18 cellular contexts compared by ENCODE assay signal in genomic region chr10:124637746-124638145, GRCh38.
DNase-seq lines count a peak whose midpoint lies in the region; ATAC-seq and TF ChIP-seq lines count a peak whose summit lies in the region.
"Had no signal": no experiment of that assay in that cellular context is flagged by ENCODE, and none has a peak within 500 bp of the region (broad histone marks: within the 10 kb centered on the region; RNA-seq: fewer than 3 reads in every experiment).

No MANE protein-coding gene starts in this region.

- H3K36me3 Mint-ChIP-seq in CD4-positive, alpha-beta T cell (ENCODE audit: low read depth) = peaks cover 15% of the 10 kb centered on the region
- peaks cover 39% of the 10 kb centered on the region for H3K36me3 Mint-ChIP-seq in activated CD4-positive, alpha-beta memory T cell treated with anti-CD3 and anti-CD28 coated beads, Interleukin-2, amount 10 ng/mL, durations not matched to agents 7 days and 5 days (ENCODE audit: low read depth)
- H3K36me3 Mint-ChIP-seq in naive thymus-derived CD8-positive, alpha-beta T cell = no peaks in the 10 kb centered on the region

- no peak for ATAC-seq in CD4-positive, alpha-beta T cell (ENCODE audit: poor library complexity)
- ATAC-seq in naive thymus-derived CD8-positive, alpha-beta T cell = no peak
- ATAC-seq in upper lobe of right lung (no peak), GM21737 (IDR thresholded peaks at IDR 0.05; ENCODE audit: unreplicated experiment) (no peak)
- ATAC-seq: left lung, mucosa of descending colon had no signal

- peak overlapping the region; percentile 30 for H3K4me3 Mint-ChIP-seq in CD4-positive, alpha-beta T cell
- H3K4me3 Mint-ChIP-seq in activated CD4-positive, alpha-beta memory T cell treated with anti-CD3 and anti-CD28 coated beads, Interleukin-2, amount 10 ng/mL, durations not matched to agents 7 days and 5 days = no peak overlapping the region
- peak overlapping the region; percentile 28 to 81 (median 76) for H3K4me3 Mint-ChIP-seq in naive thymus-derived CD8-positive, alpha-beta T cell

- no peak for TF ChIP-seq CTCF in CD4-positive, alpha-beta T cell (IDR thresholded peaks at IDR 0.05)
- TF ChIP-seq CTCF in upper lobe of right lung (IDR thresholded peaks at IDR 0.05) = no peak

- H3K4me3 ChIP-seq in BLaER1 treated with 17β-estradiol and CSF1 and Interleukin-3, amounts not matched to agents 10 nM and 100 nM = no peak overlapping the region
- no peak overlapping the region for H3K4me3 ChIP-seq in upper lobe of right lung
- H3K4me3 ChIP-seq: ascending aorta, left lung, mucosa of descending colon, right atrium auricular region, tibial artery had no signal

- H3K27me3 Mint-ChIP-seq in CD4-positive, alpha-beta T cell = no peaks in the 10 kb centered on the region
- no peaks in the 10 kb centered on the region for H3K27me3 Mint-ChIP-seq in activated CD4-positive, alpha-beta memory T cell treated with anti-CD3 and anti-CD28 coated beads, Interleukin-2, amount 10 ng/mL, durations not matched to agents 7 days and 5 days
- H3K27me3 Mint-ChIP-seq in naive thymus-derived CD8-positive, alpha-beta T cell = no peaks in the 10 kb centered on the region

- peak overlapping the region; percentile 82 to 100 (median 95) for H3K4me2 ChIP-seq in BLaER1 treated with 17β-estradiol and CSF1 and Interleukin-3, amounts not matched to agents 10 nM and 100 nM

- peaks cover 0 to 76% (median 31%) of the 10 kb centered on the region in 11 experiments; a peak in 16 of 22 replicates for H4K20me1 ChIP-seq in BLaER1 treated with 17β-estradiol and CSF1 and Interleukin-3, amounts not matched to agents 10 nM and 100 nM

- peak overlapping the region in 1 of 11 experiments; percentile 17; a peak in 1 of 22 replicates for H3K9ac ChIP-seq in BLaER1 treated with 17β-estradiol and CSF1 and Interleukin-3, amounts not matched to agents 10 nM and 100 nM

- peaks cover 90% of the 10 kb centered on the region for H3K4me1 Mint-ChIP-seq in CD4-positive, alpha-beta T cell (ENCODE audit: low read depth)
- peaks cover 66% of the 10 kb centered on the region for H3K4me1 Mint-ChIP-seq in activated CD4-positive, alpha-beta memory T cell treated with anti-CD3 and anti-CD28 coated beads, Interleukin-2, amount 10 ng/mL, durations not matched to agents 7 days and 5 days
- H3K4me1 Mint-ChIP-seq in naive thymus-derived CD8-positive, alpha-beta T cell = peaks cover 30 to 96% (median 64%) of the 10 kb centered on the region in 4 donors

- peaks cover 8 to 15% (median 11%) of the 10 kb centered on the region in 11 experiments; a peak in 20 of 22 replicates for H3K9me3 ChIP-seq in BLaER1 treated with 17β-estradiol and CSF1 and Interleukin-3, amounts not matched to agents 10 nM and 100 nM (replicated peaks in 1 of 11)
- no peaks in the 10 kb centered on the region for H3K9me3 ChIP-seq in CD4-positive, alpha-beta T cell (ENCODE audit: control insufficient read depth, low read length)
- peaks cover 3% of the 10 kb centered on the region for H3K9me3 ChIP-seq in upper lobe of right lung
- H3K9me3 ChIP-seq: ascending aorta, mucosa of descending colon, right atrium auricular region, tibial artery had no signal

- no peaks in the 10 kb centered on the region for H3K27me3 ChIP-seq in BLaER1 treated with 17β-estradiol and CSF1 and Interleukin-3, amounts not matched to agents 10 nM and 100 nM
- no peaks in the 10 kb centered on the region for H3K27me3 ChIP-seq in CD4-positive, alpha-beta T cell (ENCODE audit: control insufficient read depth, insufficient read depth, low read length)
- no peaks in the 10 kb centered on the region for H3K27me3 ChIP-seq in upper lobe of right lung
- H3K27me3 ChIP-seq: ascending aorta, left lung, right atrium auricular region, tibial artery had no signal

- no peak for DNase-seq in CD4-positive, alpha-beta T cell
- DNase-seq in activated CD4-positive, alpha-beta memory T cell treated with anti-CD3 and anti-CD28 coated beads, Interleukin-2, amount 10 ng/mL, durations not matched to agents 7 days and 5 days = no peak
- no peak for DNase-seq in naive thymus-derived CD8-positive, alpha-beta T cell
- no peak for DNase-seq in upper lobe of right lung
- no peak for DNase-seq in erythroblast (lab: John Stamatoyannopoulos, UW)
- DNase-seq: activated effector memory CD4-positive, alpha-beta T cell treated with anti-CD3 and anti-CD28 coated beads, Interleukin-2, amount 50 U/mL, for 16 hours; NCI-H1417 treated with DMSO at 0.1 percent for 48 hours; NCI-H2171; NCI-H526 treated with DMSO at 0.1 percent for 48 hours; SHP77 treated with DMSO at 0.1 percent for 48 hours; stimulated activated CD4-positive, alpha-beta T cell treated with anti-CD3 and anti-CD28 coated beads, Interleukin-15, amount 100 ng/mL, for 24 hours; tibial artery had no signal

- H3K36me3 ChIP-seq in BLaER1 treated with 17β-estradiol and CSF1 and Interleukin-3, amounts not matched to agents 10 nM and 100 nM = peaks cover 0 to 35% (median 16%) of the 10 kb centered on the region in 11 experiments; a peak in 15 of 22 replicates
- no peaks in the 10 kb centered on the region for H3K36me3 ChIP-seq in upper lobe of right lung
- H3K36me3 ChIP-seq: ascending aorta, left lung, right atrium auricular region, tibial artery had no signal

- CTCF ChIA-PET in CD4-positive, alpha-beta T cell (lab: Charles Lee) = interaction anchor here (1.0 to 2.8 kb wide), 6 partner anchors 13 to 108 kb away, joined by 3 to 23 read pairs (median 5); no protein-coding TSS in a partner anchor
- CTCF ChIA-PET in activated CD4-positive, alpha-beta memory T cell treated with anti-CD3 and anti-CD28 coated beads, Interleukin-2, amount 10 ng/mL, durations not matched to agents 7 days and 5 days (lab: Charles Lee) = interaction anchor here (1.1 to 8.0 kb wide), 4 partner anchors 10 to 104 kb away, joined by 3 to 59 read pairs (median 4); no protein-coding TSS in a partner anchor

- peaks cover 3% of the 10 kb centered on the region for H3K9me3 Mint-ChIP-seq in CD4-positive, alpha-beta T cell
- H3K9me3 Mint-ChIP-seq in activated CD4-positive, alpha-beta memory T cell treated with anti-CD3 and anti-CD28 coated beads, Interleukin-2, amount 10 ng/mL, durations not matched to agents 7 days and 5 days = peaks cover 4% of the 10 kb centered on the region
- no peaks in the 10 kb centered on the region for H3K9me3 Mint-ChIP-seq in naive thymus-derived CD8-positive, alpha-beta T cell

- no peak for TF ChIP-seq POLR2A in erythroblast (IDR thresholded peaks at IDR 0.05; ENCODE audit: low read length)

- H3K4me1 ChIP-seq in BLaER1 treated with 17β-estradiol and CSF1 and Interleukin-3, amounts not matched to agents 10 nM and 100 nM = peaks cover 63 to 78% (median 69%) of the 10 kb centered on the region in 10 experiments
- H3K4me1 ChIP-seq in upper lobe of right lung = peaks cover 53% of the 10 kb centered on the region

- peak overlapping the region in 7 of 11 experiments; percentile 9 to 85 (median 19); a peak in 6 of 22 replicates for H3K27ac ChIP-seq in BLaER1 treated with 17β-estradiol and CSF1 and Interleukin-3, amounts not matched to agents 10 nM and 100 nM
- H3K27ac ChIP-seq in CD4-positive, alpha-beta T cell (ENCODE audit: low read depth, low read length) = no peak overlapping the region
- H3K27ac ChIP-seq in upper lobe of right lung = no peak overlapping the region
- H3K27ac ChIP-seq: ascending aorta, tibial artery had no signal

- intact Hi-C loops in CD4-positive, alpha-beta T cell (cut with DNase I, micrococcal nuclease) = loop anchor here (2.0 to 5.0 kb wide), 3 partner anchors 35 to 95 kb away; no protein-coding TSS in a partner anchor
- intact Hi-C loops in upper lobe of right lung (cut with DNase I) = no loop called here

- POLR2A ChIA-PET in CD4-positive, alpha-beta T cell (lab: Charles Lee) = interaction anchor here (0.7 to 4.7 kb wide), 7 partner anchors 8 to 104 kb away, joined by 3 to 25 read pairs (median 4); no protein-coding TSS in a partner anchor
- POLR2A ChIA-PET in activated CD4-positive, alpha-beta memory T cell treated with anti-CD3 and anti-CD28 coated beads, Interleukin-2, amount 10 ng/mL, durations not matched to agents 7 days and 5 days (lab: Charles Lee) = interaction anchor here (0.8 to 1.5 kb wide), 5 partner anchors 11 to 105 kb away, joined by 3 to 9 read pairs (median 4); no protein-coding TSS in a partner anchor
- POLR2A ChIA-PET in naive thymus-derived CD8-positive, alpha-beta T cell (lab: Charles Lee) = interaction anchor here (1.0 to 2.3 kb wide), 11 partner anchors 10 to 105 kb away, joined by 3 to 13 read pairs (median 3); no protein-coding TSS in a partner anchor

- H3K27ac Mint-ChIP-seq in CD4-positive, alpha-beta T cell = peak overlapping the region; percentile 95
- peak overlapping the region; percentile 12 for H3K27ac Mint-ChIP-seq in activated CD4-positive, alpha-beta memory T cell treated with anti-CD3 and anti-CD28 coated beads, Interleukin-2, amount 10 ng/mL, durations not matched to agents 7 days and 5 days
- H3K27ac Mint-ChIP-seq in naive thymus-derived CD8-positive, alpha-beta T cell = peak overlapping the region; percentile 77 to 99 (median 92)

Comparison
In these comparisons a context has a peak if more than half of its experiments do, and no peak if none do; other contexts are left out.
1. H3K27ac ChIP-seq: peak in BLaER1 treated with 17β-estradiol and CSF1 and Interleukin-3, amounts not matched to agents 10 nM and 100 nM (7 of 11); none in CD4-positive, alpha-beta T cell (single experiment) and upper lobe of right lung (single experiment).
2. H3K27ac Mint-ChIP-seq: peak in every context shown above with its lines; median percentile 95 in CD4-positive, alpha-beta T cell; 92 in naive thymus-derived CD8-positive, alpha-beta T cell; 12 in activated CD4-positive, alpha-beta memory T cell treated with anti-CD3 and anti-CD28 coated beads, Interleukin-2, amount 10 ng/mL, durations not matched to agents 7 days and 5 days.